ENCODE assay signal across 11 cellular contexts in the genomic region with DNA sequence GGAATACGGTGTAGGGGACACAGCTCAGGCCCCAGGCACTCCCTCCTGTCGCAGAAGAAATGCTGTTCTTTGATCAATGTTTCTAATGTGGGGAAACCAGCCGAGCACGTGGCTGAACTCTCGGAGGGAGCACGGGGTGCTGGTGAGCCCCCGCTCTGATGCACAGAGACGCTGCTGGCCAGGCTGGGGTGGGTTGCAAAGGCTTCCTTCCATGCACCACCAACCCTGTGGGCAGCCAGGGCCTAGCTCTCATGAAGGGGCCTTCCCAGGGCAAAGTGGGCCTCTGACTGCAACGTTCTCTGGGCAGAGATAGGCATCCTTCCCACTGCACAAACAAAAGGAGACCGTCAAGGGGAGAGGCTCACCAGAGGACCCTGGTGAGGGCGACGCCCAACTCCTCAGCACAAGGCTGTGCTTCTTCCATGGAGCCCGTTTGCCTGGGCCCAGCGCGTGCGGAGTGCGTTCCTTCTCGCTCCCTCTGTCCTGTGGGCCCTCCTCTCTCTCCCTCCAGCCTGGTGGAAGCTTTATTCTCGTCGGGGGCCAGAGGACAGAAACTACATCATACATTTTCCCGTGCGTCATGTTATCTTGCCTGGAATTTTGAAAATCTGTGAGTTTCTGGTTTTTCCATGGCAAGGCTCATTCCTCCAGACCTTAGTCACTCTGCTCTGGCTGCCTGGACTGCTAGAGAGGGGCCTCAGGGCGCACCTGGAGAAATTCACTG.
DNase-seq lines count a peak whose midpoint lies in the region; ATAC-seq and TF ChIP-seq lines count a peak whose summit lies in the region.
"Had no signal": no experiment of that assay in that cellular context is flagged by ENCODE, and none has a peak within 500 bp of the region (broad histone marks: within the 10 kb centered on the region; RNA-seq: fewer than 3 reads in every experiment).

No MANE protein-coding gene starts in this region.

- H4K12ac ChIP-seq in trophoblast cell (ENCODE audit: low read depth, low read length): peak overlapping the region; percentile 94

- H3K27me3 Mint-ChIP-seq in natural killer cell (ENCODE audit: low read depth in 2 of 2): peaks cover 0 to 3% of the 10 kb centered on the region in 2 donors
- H3K27me3 Mint-ChIP-seq: central memory CD8-positive, alpha-beta T cell had no signal

- H3K4me3 ChIP-seq in SK-N-MC (no peak overlapping the region), gastroesophageal sphincter (peak overlapping the region in 1 of 2 donors; percentile 9), trophoblast cell (ENCODE audit: low read depth, low read length) (no peak overlapping the region)

- no peaks in the 10 kb centered on the region for H3K27me3 ChIP-seq in gastroesophageal sphincter
- no peaks in the 10 kb centered on the region for H3K27me3 ChIP-seq in trophoblast cell (ENCODE audit: insufficient read depth, low read length)

- peak overlapping the region; percentile 100 for H4K91ac ChIP-seq in trophoblast cell (ENCODE audit: low read depth, low read length)

- peak overlapping the region; percentile 98 for H3K4ac ChIP-seq in trophoblast cell (ENCODE audit: low read depth, low read length)

- no peaks in the 10 kb centered on the region for H3K9me3 Mint-ChIP-seq in natural killer cell
- H3K9me3 Mint-ChIP-seq: central memory CD8-positive, alpha-beta T cell had no signal

- H2AK5ac ChIP-seq in trophoblast cell (ENCODE audit: low read length): peak overlapping the region; percentile 99

- peaks cover 47% of the 10 kb centered on the region for H3K79me1 ChIP-seq in trophoblast cell (ENCODE audit: low read length)

- H3K27ac ChIP-seq in SK-N-MC: peak overlapping the region; percentile 98; the same call in 1 of the 2 replicates
- H3K27ac ChIP-seq in gastroesophageal sphincter: peak overlapping the region in 3 of 4 donors; percentile 76 to 86 (median 81)
- peak overlapping the region; percentile 100 for H3K27ac ChIP-seq in trophoblast cell (ENCODE audit: low read depth, low read length)

- peak overlapping the region; percentile 100 for H2BK120ac ChIP-seq in trophoblast cell (ENCODE audit: insufficient read depth, low read length, poor library complexity)

- no peak overlapping the region for H3K4me3 Mint-ChIP-seq in natural killer cell
- H3K4me3 Mint-ChIP-seq: central memory CD8-positive, alpha-beta T cell had no signal

- no peak for ATAC-seq in gastroesophageal sphincter
- no peak for ATAC-seq in HG03520 (IDR thresholded peaks at IDR 0.05; ENCODE audit: unreplicated experiment)
- no peak for ATAC-seq in natural killer cell

- TF ChIP-seq CTCF in gastroesophageal sphincter (IDR thresholded peaks at IDR 0.05) (no peak), natural killer cell (IDR thresholded peaks at IDR 0.05) (no peak)

- H3K9me3 ChIP-seq in SK-N-MC (ENCODE audit: low read depth, low read length): no peaks in the 10 kb centered on the region
- no peaks in the 10 kb centered on the region for H3K9me3 ChIP-seq in gastroesophageal sphincter
- H3K9me3 ChIP-seq in trophoblast cell (ENCODE audit: insufficient read depth, low read depth, low read length): no peaks in the 10 kb centered on the region

- no peaks in the 10 kb centered on the region for H3K4me1 Mint-ChIP-seq in natural killer cell

- TF ChIP-seq EP300 in gastroesophageal sphincter (IDR thresholded peaks at IDR 0.05): no peak

- peak overlapping the region; percentile 94 for H2AFZ ChIP-seq in trophoblast cell (ENCODE audit: insufficient read depth, low read length, poor library complexity)

- intact Hi-C loops in natural killer cell (cut with micrococcal nuclease) (no loop called here), posterior cingulate gyrus (cut with DNase I) (no loop called here)

- H4K8ac ChIP-seq in trophoblast cell (ENCODE audit: low read depth, low read length): peak overlapping the region; percentile 99

- H3K9ac ChIP-seq in SK-N-MC (ENCODE audit: insufficient read length) (peak overlapping the region; percentile 2), trophoblast cell (ENCODE audit: low read length) (peak overlapping the region; percentile 25)

- H3K23ac ChIP-seq in trophoblast cell (ENCODE audit: low read length): no peak overlapping the region

- peaks cover 14% of the 10 kb centered on the region for H3K79me2 ChIP-seq in trophoblast cell (ENCODE audit: control insufficient read depth, insufficient read depth, low read length, poor library complexity)

- peak; percentile 63 for DNase-seq in A172 (ENCODE audit: low spot score)
- no peak for DNase-seq in SK-N-MC (ENCODE audit: low read depth, low spot score)
- DNase-seq in trophoblast cell: peak; percentile 94 to 99
- no peak for DNase-seq in H4 (ENCODE audit: low spot score)
- no peak for DNase-seq in natural killer cell
- no peak for DNase-seq in posterior cingulate gyrus
- DNase-seq: activated T-cell treated with anti-CD3 and anti-CD28 coated beads, Interleukin-2, amount 50 U/mL, for 1 hour; OCI-M1 had no signal

- H3K14ac ChIP-seq in trophoblast cell (ENCODE audit: low read length): peak overlapping the region; percentile 100

- H3K36me3 Mint-ChIP-seq in natural killer cell: no peaks in the 10 kb centered on the region

- H2BK5ac ChIP-seq in trophoblast cell (ENCODE audit: low read depth, low read length, poor library complexity): peak overlapping the region; percentile 99

- H3K36me3 ChIP-seq in SK-N-MC (ENCODE audit: insufficient read depth, low read length): no peaks in the 10 kb centered on the region
- no peaks in the 10 kb centered on the region for H3K36me3 ChIP-seq in gastroesophageal sphincter
- no peaks in the 10 kb centered on the region for H3K36me3 ChIP-seq in trophoblast cell (ENCODE audit: control insufficient read depth in 1 of 2, insufficient read depth in 2 of 2, low read length in 2 of 2)

- peak overlapping the region; percentile 99 for H3K18ac ChIP-seq in trophoblast cell (ENCODE audit: low read length)

- 80 to 86% methylated on average over 2 to 4 of the region's 23 CpGs for WGBS in gastroesophageal sphincter (ENCODE audit: low coverage in 1 of 2), 2 donors
- no CpG with 5 or more reads among the region's 23 CpGs for WGBS in trophoblast cell (ENCODE audit: extremely low coverage, insufficient coverage, insufficient read length)

- H2BK12ac ChIP-seq in trophoblast cell (ENCODE audit: low read length): peak overlapping the region; percentile 98

- TF ChIP-seq POLR2A in gastroesophageal sphincter (IDR thresholded peaks at IDR 0.05): no peak

- no peak overlapping the region for H3K27ac Mint-ChIP-seq in natural killer cell

- H3K4me1 ChIP-seq in gastroesophageal sphincter: peaks cover 0 to 34% (median 14%) of the 10 kb centered on the region in 3 donors
- peaks cover 20 to 41% of the 10 kb centered on the region in 2 experiments for H3K4me1 ChIP-seq in trophoblast cell (ENCODE audit: control insufficient read depth in 1 of 2, insufficient read depth in 2 of 2, low read length in 2 of 2)

- peak overlapping the region; percentile 36 for H3K4me2 ChIP-seq in trophoblast cell (ENCODE audit: low read length)

Comparison
In these comparisons a context has a peak if more than half of its experiments do, and no peak if none do; other contexts are left out.
1. DNase-seq: peak in A172 (single experiment) and trophoblast cell (2 of 2); none in SK-N-MC (single experiment), H4 (single experiment), natural killer cell (single experiment) and posterior cingulate gyrus (0 of 10).
2. Peak in every context shown above with its lines, with median percentiles within 50 percentile points of each other: H3K27ac ChIP-seq.